In genomic region chr1:9653783-9654517, GRCh38 we compare ENCODE assay signal across 10 cellular contexts. TPM values are rescaled to one million over a fixed set of nuclear protein-coding genes. Genes with fewer than 3 reads are reported as not detected.
DNase-seq lines count a peak whose midpoint lies in the region; ATAC-seq and TF ChIP-seq lines count a peak whose summit lies in the region.
"Had no signal": no experiment of that assay in that cellular context is flagged by ENCODE, and none has a peak within 500 bp of the region (broad histone marks: within the 10 kb centered on the region; RNA-seq: fewer than 3 reads in every experiment).

No MANE protein-coding gene starts in this region.

- TF ChIP-seq CTCF in activated CD8-positive, alpha-beta T cell treated with anti-CD3 and anti-CD28 coated beads for 36 hours (IDR thresholded peaks at IDR 0.05), result no peak
- TF ChIP-seq CTCF in suprapubic skin (IDR thresholded peaks at IDR 0.05), result no peak

- H3K27ac ChIP-seq in suprapubic skin, result no peak overlapping the region

- H3K4me3 ChIP-seq in suprapubic skin, result peak overlapping the region; percentile 23

- H3K27me3 ChIP-seq in suprapubic skin, result peaks cover 35% of the 10 kb centered on the region

- 82% methylated on average over 19 of the region's 20 CpGs for WGBS in suprapubic skin

- DNase-seq in activated CD4-positive, alpha-beta T cell treated with anti-CD3 and anti-CD28 coated beads, Interleukin-2, amount 10 ng/mL, durations not matched to agents 7 days and 5 days, result peak; percentile 33
- no peak for DNase-seq in activated CD4-positive, alpha-beta T cell treated with anti-CD3 and anti-CD28 coated beads, Interleukin-2, amount 50 U/mL, for 1 hour
- DNase-seq in activated CD8-positive, alpha-beta T cell treated with anti-CD3 and anti-CD28 coated beads for 36 hours, result peak; percentile 56
- DNase-seq in memory B cell (ENCODE audit: low spot score in 2 of 2) (peak in 1 of 2 donors; percentile 28), suprapubic skin (ENCODE audit: low spot score in 2 of 2) (no peak), dermis blood vessel endothelial cell (no peak)
- DNase-seq: heart right ventricle, NCI-H446 treated with DMSO at 0.1 percent for 48 hours had no signal

- peak; percentile 9 for ATAC-seq in activated CD8-positive, alpha-beta T cell treated with anti-CD3 and anti-CD28 coated beads for 36 hours
- no peak for ATAC-seq in memory B cell (ENCODE audit: low read depth)
- ATAC-seq in GM21737 (IDR thresholded peaks at IDR 0.05; ENCODE audit: unreplicated experiment), result no peak
- ATAC-seq in GM19397 (IDR thresholded peaks at IDR 0.05; ENCODE audit: unreplicated experiment), result no peak

- POLR2A ChIA-PET in activated CD4-positive, alpha-beta T cell treated with anti-CD3 and anti-CD28 coated beads, Interleukin-2, amount 10 ng/mL, durations not matched to agents 7 days and 5 days (lab: Charles Lee), result interaction anchor here (1.5 to 2.3 kb wide), 3 partner anchors 26 to 64 kb away, joined by 5 to 6 read pairs (median 5); no protein-coding TSS in a partner anchor
- POLR2A ChIA-PET in activated CD8-positive, alpha-beta T cell treated with anti-CD3 and anti-CD28 coated beads for 36 hours (lab: Charles Lee), result interaction anchor here (0.5 to 11.7 kb wide), 12 partner anchors 10 to 74 kb away, joined by 3 to 335 read pairs (median 20); no protein-coding TSS in a partner anchor

- no peaks in the 10 kb centered on the region for H3K9me3 ChIP-seq in suprapubic skin
- H3K9me3 ChIP-seq: heart right ventricle had no signal

- H3K9me3 Mint-ChIP-seq in activated CD4-positive, alpha-beta T cell treated with anti-CD3 and anti-CD28 coated beads, Interleukin-2, amount 10 ng/mL, durations not matched to agents 7 days and 5 days, result no peaks in the 10 kb centered on the region
- no peaks in the 10 kb centered on the region for H3K9me3 Mint-ChIP-seq in activated CD8-positive, alpha-beta T cell treated with anti-CD3 and anti-CD28 coated beads for 36 hours
- no peaks in the 10 kb centered on the region for H3K9me3 Mint-ChIP-seq in memory B cell

- TF ChIP-seq POLR2A in suprapubic skin (IDR thresholded peaks at IDR 0.05), result no peak

- CTCF ChIA-PET in activated CD4-positive, alpha-beta T cell treated with anti-CD3 and anti-CD28 coated beads, Interleukin-2, amount 10 ng/mL, durations not matched to agents 7 days and 5 days (lab: Charles Lee), result interaction anchor here (0.7 to 11.4 kb wide), 10 partner anchors 9 to 73 kb away, joined by 3 to 81 read pairs (median 3); no protein-coding TSS in a partner anchor
- CTCF ChIA-PET in activated CD8-positive, alpha-beta T cell treated with anti-CD3 and anti-CD28 coated beads for 36 hours (lab: Charles Lee), result interaction anchor here (1.0 to 10.1 kb wide), 7 partner anchors 9 to 67 kb away, joined by 4 to 160 read pairs (median 6); no protein-coding TSS in a partner anchor

- TF ChIP-seq EP300 in suprapubic skin (IDR thresholded peaks at IDR 0.05), result no peak

- H3K4me3 Mint-ChIP-seq in activated CD4-positive, alpha-beta T cell treated with anti-CD3 and anti-CD28 coated beads, Interleukin-2, amount 10 ng/mL, durations not matched to agents 7 days and 5 days, result peak overlapping the region; percentile 95
- peak overlapping the region; percentile 80 for H3K4me3 Mint-ChIP-seq in activated CD8-positive, alpha-beta T cell treated with anti-CD3 and anti-CD28 coated beads for 36 hours
- peak overlapping the region; percentile 92 for H3K4me3 Mint-ChIP-seq in memory B cell

- peaks cover 14% of the 10 kb centered on the region for H3K4me1 ChIP-seq in suprapubic skin

- no peaks in the 10 kb centered on the region for H3K27me3 Mint-ChIP-seq in activated CD4-positive, alpha-beta T cell treated with anti-CD3 and anti-CD28 coated beads, Interleukin-2, amount 10 ng/mL, durations not matched to agents 7 days and 5 days
- H3K27me3 Mint-ChIP-seq in activated CD8-positive, alpha-beta T cell treated with anti-CD3 and anti-CD28 coated beads for 36 hours, result no peaks in the 10 kb centered on the region
- H3K27me3 Mint-ChIP-seq in memory B cell, result no peaks in the 10 kb centered on the region

- intact Hi-C loops in activated CD8-positive, alpha-beta T cell treated with anti-CD3 and anti-CD28 coated beads for 36 hours (cut with micrococcal nuclease), result loop anchor here (2.0 to 5.0 kb wide), 2 partner anchors 17 to 33 kb away; no protein-coding TSS in a partner anchor

- H3K4me1 Mint-ChIP-seq in activated CD4-positive, alpha-beta T cell treated with anti-CD3 and anti-CD28 coated beads, Interleukin-2, amount 10 ng/mL, durations not matched to agents 7 days and 5 days, result peaks cover 75% of the 10 kb centered on the region
- H3K4me1 Mint-ChIP-seq in activated CD8-positive, alpha-beta T cell treated with anti-CD3 and anti-CD28 coated beads for 36 hours (ENCODE audit: low read depth), result peaks cover 67% of the 10 kb centered on the region
- peaks cover 53% of the 10 kb centered on the region for H3K4me1 Mint-ChIP-seq in memory B cell

- H3K27ac Mint-ChIP-seq in activated CD4-positive, alpha-beta T cell treated with anti-CD3 and anti-CD28 coated beads, Interleukin-2, amount 10 ng/mL, durations not matched to agents 7 days and 5 days, result peak overlapping the region; percentile 96
- H3K27ac Mint-ChIP-seq in activated CD8-positive, alpha-beta T cell treated with anti-CD3 and anti-CD28 coated beads for 36 hours, result peak overlapping the region; percentile 96
- H3K27ac Mint-ChIP-seq in memory B cell, result peak overlapping the region; percentile 94

- H3K36me3 Mint-ChIP-seq in activated CD4-positive, alpha-beta T cell treated with anti-CD3 and anti-CD28 coated beads, Interleukin-2, amount 10 ng/mL, durations not matched to agents 7 days and 5 days (ENCODE audit: low read depth), result peaks cover 51% of the 10 kb centered on the region
- peaks cover 43% of the 10 kb centered on the region for H3K36me3 Mint-ChIP-seq in activated CD8-positive, alpha-beta T cell treated with anti-CD3 and anti-CD28 coated beads for 36 hours (ENCODE audit: low read depth)
- peaks cover 4% of the 10 kb centered on the region for H3K36me3 Mint-ChIP-seq in memory B cell

- no peaks in the 10 kb centered on the region for H3K36me3 ChIP-seq in suprapubic skin
- H3K36me3 ChIP-seq: heart right ventricle had no signal

RNA-seq across cellular contexts. Expression of gene PIK3CD, which starts 2.4 kb away (rescaled TPM):
- total RNA-seq in activated CD4-positive, alpha-beta T cell treated with anti-CD3 and anti-CD28 coated beads, Interleukin-2, amount 10 ng/mL, durations not matched to agents 7 days and 5 days, result 100 to 1,000 TPM; 222 to 242 TPM
- total RNA-seq in activated CD8-positive, alpha-beta T cell treated with anti-CD3 and anti-CD28 coated beads for 36 hours, result 100 to 1,000 TPM; 152 to 158 TPM
- total RNA-seq in suprapubic skin (1 to 10 TPM; 4.0 to 8.6 (median 6.4) TPM), dermis blood vessel endothelial cell (4.1 and 4.5 TPM in 2 replicates)

Comparison
In these comparisons a context has a peak if more than half of its experiments do, and no peak if none do; other contexts are left out.
1. DNase-seq: peak in activated CD4-positive, alpha-beta T cell treated with anti-CD3 and anti-CD28 coated beads, Interleukin-2, amount 10 ng/mL, durations not matched to agents 7 days and 5 days (single experiment) and activated CD8-positive, alpha-beta T cell treated with anti-CD3 and anti-CD28 coated beads for 36 hours (single experiment); none in activated CD4-positive, alpha-beta T cell treated with anti-CD3 and anti-CD28 coated beads, Interleukin-2, amount 50 U/mL, for 1 hour (single experiment), suprapubic skin (0 of 2) and dermis blood vessel endothelial cell (single experiment).
2. RNA of gene PIK3CD, which starts 2.4 kb away (total RNA-seq): 222 to 242 TPM in activated CD4-positive, alpha-beta T cell treated with anti-CD3 and anti-CD28 coated beads, Interleukin-2, amount 10 ng/mL, durations not matched to agents 7 days and 5 days and 152 to 158 TPM in activated CD8-positive, alpha-beta T cell treated with anti-CD3 and anti-CD28 coated beads for 36 hours; 4.0 to 8.6 TPM in suprapubic skin and 4.1 to 4.5 TPM in dermis blood vessel endothelial cell; every median in the first group is over 10 times any median in the second.
3. Peak in every context shown above with its lines, with median percentiles within 50 percentile points of each other: H3K27ac Mint-ChIP-seq and H3K4me3 Mint-ChIP-seq.